Comparison of ENCODE assay signal across 2 cellular contexts in the genomic region with DNA sequence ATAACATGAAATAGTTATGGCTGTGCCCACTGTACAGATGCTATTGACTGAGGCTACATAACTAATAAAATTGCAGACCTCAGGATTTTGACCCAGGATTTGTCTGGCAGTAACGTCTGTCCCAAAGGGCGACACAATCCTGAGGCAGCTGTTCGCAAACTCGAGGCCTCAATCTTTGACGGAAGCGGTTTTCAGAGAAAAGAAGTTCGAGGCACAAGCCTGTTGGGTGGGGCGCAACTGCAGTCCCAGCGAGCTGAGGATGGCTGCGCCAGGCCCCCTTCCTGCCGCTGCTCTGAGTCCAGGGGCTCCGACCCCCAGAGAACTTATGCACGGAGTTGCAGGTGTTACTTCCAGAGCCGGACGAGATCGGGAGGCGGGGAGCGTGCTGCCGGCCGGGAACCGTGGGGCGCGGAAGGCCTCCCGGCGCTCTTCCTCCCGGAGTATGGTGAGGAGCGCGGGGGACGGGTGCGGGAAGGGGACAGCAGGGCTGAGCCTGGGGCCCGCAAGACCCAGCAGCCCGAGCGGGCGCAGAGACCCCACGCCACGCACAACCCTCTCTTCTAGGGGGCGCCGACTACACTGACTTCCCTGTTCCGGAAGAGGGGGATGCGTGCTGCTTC.
TF ChIP-seq lines count a peak whose summit lies in the region.

A gene (plus strand): TSS at position 242 of the 620 bp plus-strand sequence. CDS start 18 bp downstream, at position 260.

TF ChIP-seq in SK-N-SH, 30 proteins besides CTCF, POLR2A, EP300 and RAD21 (continued from another document):
- TF ChIP-seq, protein P1, sequence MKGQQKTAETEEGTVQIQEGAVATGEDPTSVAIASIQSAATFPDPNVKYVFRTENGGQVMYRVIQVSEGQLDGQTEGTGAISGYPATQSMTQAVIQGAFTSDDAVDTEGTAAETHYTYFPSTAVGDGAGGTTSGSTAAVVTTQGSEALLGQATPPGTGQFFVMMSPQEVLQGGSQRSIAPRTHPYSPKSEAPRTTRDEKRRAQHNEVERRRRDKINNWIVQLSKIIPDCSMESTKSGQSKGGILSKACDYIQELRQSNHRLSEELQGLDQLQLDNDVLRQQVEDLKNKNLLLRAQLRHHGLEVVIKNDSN (IDR thresholded peaks at IDR 0.05; ENCODE audit: borderline replicate concordance, low read depth), result no peak
- TF ChIP-seq CHD2 (IDR thresholded peaks at IDR 0.05; ENCODE audit: low read length, partially characterized antibody) (no peak), MXI1 (IDR thresholded peaks at IDR 0.05; ENCODE audit: low read depth, low read length) (no peak), GATA2 (CRISPR knock-in tag; IDR thresholded peaks at IDR 0.05) (no peak), NRF1 (IDR thresholded peaks at IDR 0.05; ENCODE audit: low read depth, low read length) (no peak), TCF12 (IDR thresholded peaks at IDR 0.05) (no peak), TEAD4 (IDR thresholded peaks at IDR 0.05; ENCODE audit: borderline replicate concordance, insufficient read depth) (no peak), ELF1 (IDR thresholded peaks at IDR 0.05) (no peak)

TF ChIP-seq in SK-N-SH treated with all-trans-retinoic acid at 6 μM for 48 hours, 23 proteins besides CTCF, POLR2A, EP300 and RAD21 (continued from another document):
- TF ChIP-seq, protein P2, sequence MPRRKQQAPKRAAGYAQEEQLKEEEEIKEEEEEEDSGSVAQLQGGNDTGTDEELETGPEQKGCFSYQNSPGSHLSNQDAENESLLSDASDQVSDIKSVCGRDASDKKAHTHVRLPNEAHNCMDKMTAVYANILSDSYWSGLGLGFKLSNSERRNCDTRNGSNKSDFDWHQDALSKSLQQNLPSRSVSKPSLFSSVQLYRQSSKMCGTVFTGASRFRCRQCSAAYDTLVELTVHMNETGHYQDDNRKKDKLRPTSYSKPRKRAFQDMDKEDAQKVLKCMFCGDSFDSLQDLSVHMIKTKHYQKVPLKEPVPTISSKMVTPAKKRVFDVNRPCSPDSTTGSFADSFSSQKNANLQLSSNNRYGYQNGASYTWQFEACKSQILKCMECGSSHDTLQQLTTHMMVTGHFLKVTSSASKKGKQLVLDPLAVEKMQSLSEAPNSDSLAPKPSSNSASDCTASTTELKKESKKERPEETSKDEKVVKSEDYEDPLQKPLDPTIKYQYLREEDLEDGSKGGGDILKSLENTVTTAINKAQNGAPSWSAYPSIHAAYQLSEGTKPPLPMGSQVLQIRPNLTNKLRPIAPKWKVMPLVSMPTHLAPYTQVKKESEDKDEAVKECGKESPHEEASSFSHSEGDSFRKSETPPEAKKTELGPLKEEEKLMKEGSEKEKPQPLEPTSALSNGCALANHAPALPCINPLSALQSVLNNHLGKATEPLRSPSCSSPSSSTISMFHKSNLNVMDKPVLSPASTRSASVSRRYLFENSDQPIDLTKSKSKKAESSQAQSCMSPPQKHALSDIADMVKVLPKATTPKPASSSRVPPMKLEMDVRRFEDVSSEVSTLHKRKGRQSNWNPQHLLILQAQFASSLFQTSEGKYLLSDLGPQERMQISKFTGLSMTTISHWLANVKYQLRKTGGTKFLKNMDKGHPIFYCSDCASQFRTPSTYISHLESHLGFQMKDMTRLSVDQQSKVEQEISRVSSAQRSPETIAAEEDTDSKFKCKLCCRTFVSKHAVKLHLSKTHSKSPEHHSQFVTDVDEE (CRISPR knock-in tag; IDR thresholded peaks at IDR 0.05), result no peak
- TF ChIP-seq OSR1 (CRISPR knock-in tag; IDR thresholded peaks at IDR 0.05) (no peak), ZFP30 (CRISPR knock-in tag; IDR thresholded peaks at IDR 0.05) (no peak), ARNTL (CRISPR knock-in tag; IDR thresholded peaks at IDR 0.05; ENCODE audit: borderline replicate concordance, low read depth) (no peak), ZNF8 (CRISPR knock-in tag; IDR thresholded peaks at IDR 0.05) (no peak), ZFP3 (CRISPR knock-in tag; IDR thresholded peaks at IDR 0.05) (no peak), ISL1 (CRISPR knock-in tag; IDR thresholded peaks at IDR 0.05) (no peak)
- TF ChIP-seq, protein P3, sequence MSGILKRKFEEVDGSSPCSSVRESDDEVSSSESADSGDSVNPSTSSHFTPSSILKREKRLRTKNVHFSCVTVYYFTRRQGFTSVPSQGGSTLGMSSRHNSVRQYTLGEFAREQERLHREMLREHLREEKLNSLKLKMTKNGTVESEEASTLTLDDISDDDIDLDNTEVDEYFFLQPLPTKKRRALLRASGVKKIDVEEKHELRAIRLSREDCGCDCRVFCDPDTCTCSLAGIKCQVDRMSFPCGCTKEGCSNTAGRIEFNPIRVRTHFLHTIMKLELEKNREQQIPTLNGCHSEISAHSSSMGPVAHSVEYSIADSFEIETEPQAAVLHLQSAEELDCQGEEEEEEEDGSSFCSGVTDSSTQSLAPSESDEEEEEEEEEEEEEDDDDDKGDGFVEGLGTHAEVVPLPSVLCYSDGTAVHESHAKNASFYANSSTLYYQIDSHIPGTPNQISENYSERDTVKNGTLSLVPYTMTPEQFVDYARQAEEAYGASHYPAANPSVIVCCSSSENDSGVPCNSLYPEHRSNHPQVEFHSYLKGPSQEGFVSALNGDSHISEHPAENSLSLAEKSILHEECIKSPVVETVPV (CRISPR knock-in tag; IDR thresholded peaks at IDR 0.05), result no peak
- TF ChIP-seq, protein P4, sequence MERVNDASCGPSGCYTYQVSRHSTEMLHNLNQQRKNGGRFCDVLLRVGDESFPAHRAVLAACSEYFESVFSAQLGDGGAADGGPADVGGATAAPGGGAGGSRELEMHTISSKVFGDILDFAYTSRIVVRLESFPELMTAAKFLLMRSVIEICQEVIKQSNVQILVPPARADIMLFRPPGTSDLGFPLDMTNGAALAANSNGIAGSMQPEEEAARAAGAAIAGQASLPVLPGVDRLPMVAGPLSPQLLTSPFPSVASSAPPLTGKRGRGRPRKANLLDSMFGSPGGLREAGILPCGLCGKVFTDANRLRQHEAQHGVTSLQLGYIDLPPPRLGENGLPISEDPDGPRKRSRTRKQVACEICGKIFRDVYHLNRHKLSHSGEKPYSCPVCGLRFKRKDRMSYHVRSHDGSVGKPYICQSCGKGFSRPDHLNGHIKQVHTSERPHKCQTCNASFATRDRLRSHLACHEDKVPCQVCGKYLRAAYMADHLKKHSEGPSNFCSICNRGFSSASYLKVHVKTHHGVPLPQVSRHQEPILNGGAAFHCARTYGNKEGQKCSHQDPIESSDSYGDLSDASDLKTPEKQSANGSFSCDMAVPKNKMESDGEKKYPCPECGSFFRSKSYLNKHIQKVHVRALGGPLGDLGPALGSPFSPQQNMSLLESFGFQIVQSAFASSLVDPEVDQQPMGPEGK (CRISPR knock-in tag; IDR thresholded peaks at IDR 0.05; ENCODE audit: borderline replicate concordance), result no peak
